Comparison of ENCODE assay signal across 29 cellular contexts in the genomic region with DNA sequence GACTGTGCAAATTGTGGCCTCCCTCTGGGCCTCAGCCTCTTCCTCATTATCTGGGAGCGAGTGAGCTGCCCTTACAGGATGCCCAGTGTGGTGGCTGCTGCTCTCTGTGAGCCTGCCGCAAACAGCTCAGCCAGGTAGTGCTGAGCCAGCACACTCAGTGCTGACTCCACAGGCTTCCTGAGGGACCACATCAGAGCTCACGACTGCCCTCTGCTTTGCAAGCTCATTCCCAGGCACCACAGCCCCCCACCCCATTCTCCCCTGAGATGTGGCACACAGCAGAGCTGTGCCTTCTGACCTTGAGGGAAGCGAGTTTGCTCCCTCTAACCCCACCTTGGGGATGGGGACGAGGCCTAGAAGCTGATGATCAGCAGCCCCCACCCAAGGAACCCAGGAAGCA.
"Had no signal": no experiment of that assay in that cellular context is flagged by ENCODE, and none has a peak within 500 bp of the region (broad histone marks: within the 10 kb centered on the region; RNA-seq: fewer than 3 reads in every experiment).

No MANE protein-coding gene starts in this region.

- H3K9me3 ChIP-seq: ascending aorta, Peyer's patch had no signal

- H3K4me1 ChIP-seq: ascending aorta, body of pancreas, Peyer's patch had no signal

- H3K4me1 Mint-ChIP-seq: activated B cell treated with CpG ODN at 0.5 μM for 24 hours; activated CD4-positive, alpha-beta T cell treated with anti-CD3 and anti-CD28 coated beads, Interleukin-2, amount 10 ng/mL, durations not matched to agents 24 days and 14 days; activated CD8-positive, alpha-beta memory T cell treated with anti-CD3 and anti-CD28 coated beads, Interleukin-2, amount 10 ng/mL, durations not matched to agents 7 days and 5 days; activated naive CD8-positive, alpha-beta T cell treated with anti-CD3 and anti-CD28 coated beads, Interleukin-2, amount 50 U/mL, for 24 hours had no signal

- H3K36me3 ChIP-seq: ascending aorta, Peyer's patch had no signal

- H3K9me3 Mint-ChIP-seq: activated naive CD8-positive, alpha-beta T cell treated with anti-CD3 and anti-CD28 coated beads, Interleukin-2, amount 50 U/mL, for 24 hours; activated T-helper 1 cell treated with anti-CD3 and anti-CD28 coated beads, Interleukin-12 subunit alpha, Interleukin-12 subunit beta, Interleukin-2, Interleukin-4 antibody, amounts not matched to agents 30 ng/mL and 10 ng/mL and 1 ng/mL, durations not matched to agents 14 hours and 24 hours and 36 hours; T-helper 1 cell treated with Interleukin-12 subunit alpha and Interleukin-12 subunit beta and Interleukin-4 antibody, amounts not matched to agents 30 μg/mL and 1 μg/mL, for 36 hours had no signal

- H3K27me3 ChIP-seq: ascending aorta, body of pancreas, Peyer's patch had no signal

- H3K4me3 Mint-ChIP-seq: activated B cell treated with CpG ODN at 0.5 μM for 24 hours; activated CD4-positive, alpha-beta T cell treated with anti-CD3 and anti-CD28 coated beads, Interleukin-2, amount 10 ng/mL, durations not matched to agents 24 days and 14 days; activated CD8-positive, alpha-beta memory T cell treated with anti-CD3 and anti-CD28 coated beads, Interleukin-2, amount 10 ng/mL, durations not matched to agents 7 days and 5 days; activated naive CD8-positive, alpha-beta T cell treated with anti-CD3 and anti-CD28 coated beads, Interleukin-2, amount 50 U/mL, for 24 hours; activated T-cell treated with anti-CD3 and anti-CD28 coated beads, Interleukin-2, amount 50 U/mL, for 24 hours; activated T-helper 1 cell treated with anti-CD3 and anti-CD28 coated beads, Interleukin-12 subunit alpha, Interleukin-12 subunit beta, Interleukin-2, Interleukin-4 antibody, amounts not matched to agents 30 ng/mL and 10 ng/mL and 1 ng/mL, durations not matched to agents 14 hours and 24 hours and 36 hours; T-helper 1 cell treated with Interleukin-12 subunit alpha and Interleukin-12 subunit beta and Interleukin-4 antibody, amounts not matched to agents 30 μg/mL and 1 μg/mL, for 36 hours had no signal

- H3K27ac Mint-ChIP-seq: activated B cell treated with CpG ODN at 0.5 μM for 24 hours; activated CD4-positive, alpha-beta T cell treated with anti-CD3 and anti-CD28 coated beads, Interleukin-2, amount 10 ng/mL, durations not matched to agents 24 days and 14 days; activated CD8-positive, alpha-beta memory T cell treated with anti-CD3 and anti-CD28 coated beads, Interleukin-2, amount 10 ng/mL, durations not matched to agents 7 days and 5 days; activated naive CD4-positive, alpha-beta T cell treated with anti-CD3 and anti-CD28 coated beads, Interleukin-2, amount 50 U/mL, for 72 hours; activated naive CD8-positive, alpha-beta T cell treated with anti-CD3 and anti-CD28 coated beads, Interleukin-2, amount 50 U/mL, for 24 hours; activated T-cell treated with anti-CD3 and anti-CD28 coated beads, Interleukin-2, amount 50 U/mL, for 24 hours; activated T-helper 1 cell treated with anti-CD3 and anti-CD28 coated beads, Interleukin-12 subunit alpha, Interleukin-12 subunit beta, Interleukin-2, Interleukin-4 antibody, amounts not matched to agents 30 ng/mL and 10 ng/mL and 1 ng/mL, durations not matched to agents 14 hours and 24 hours and 36 hours; T-helper 1 cell treated with Interleukin-12 subunit alpha and Interleukin-12 subunit beta and Interleukin-4 antibody, amounts not matched to agents 30 μg/mL and 1 μg/mL, for 36 hours had no signal

- H3K27ac ChIP-seq: ascending aorta, body of pancreas, Peyer's patch had no signal

- ATAC-seq: activated CD8-positive, alpha-beta memory T cell treated with anti-CD3 and anti-CD28 coated beads, Interleukin-2, amount 10 ng/mL, durations not matched to agents 7 days and 5 days; activated naive CD4-positive, alpha-beta T cell treated with anti-CD3 and anti-CD28 coated beads, Interleukin-2, amount 50 U/mL, for 72 hours; activated naive CD8-positive, alpha-beta T cell treated with anti-CD3 and anti-CD28 coated beads, Interleukin-2, amount 50 U/mL, for 24 hours; body of pancreas had no signal

- H3K27me3 Mint-ChIP-seq: activated B cell treated with CpG ODN at 0.5 μM for 24 hours; activated CD4-positive, alpha-beta T cell treated with anti-CD3 and anti-CD28 coated beads, Interleukin-2, amount 10 ng/mL, durations not matched to agents 24 days and 14 days; activated CD8-positive, alpha-beta memory T cell treated with anti-CD3 and anti-CD28 coated beads, Interleukin-2, amount 10 ng/mL, durations not matched to agents 7 days and 5 days; activated naive CD8-positive, alpha-beta T cell treated with anti-CD3 and anti-CD28 coated beads, Interleukin-2, amount 50 U/mL, for 24 hours; activated T-cell treated with anti-CD3 and anti-CD28 coated beads, Interleukin-2, amount 50 U/mL, for 24 hours had no signal

- H3K36me3 Mint-ChIP-seq: activated CD8-positive, alpha-beta memory T cell treated with anti-CD3 and anti-CD28 coated beads, Interleukin-2, amount 10 ng/mL, durations not matched to agents 7 days and 5 days had no signal

- H3K4me3 ChIP-seq: ascending aorta, body of pancreas, Peyer's patch had no signal

- DNase-seq: activated B cell treated with CpG ODN at 0.5 μM for 24 hours; activated CD4-positive, alpha-beta T cell treated with anti-CD3 and anti-CD28 coated beads for 1 hour; activated CD4-positive, alpha-beta T cell treated with anti-CD3 and anti-CD28 coated beads, Interleukin-2, amount 10 ng/mL, durations not matched to agents 24 days and 14 days; activated CD4-positive, alpha-beta T cell treated with anti-CD3 and anti-CD28 coated beads, Interleukin-2, amount 50 U/mL, for 48 hours; activated CD8-positive, alpha-beta memory T cell treated with anti-CD3 and anti-CD28 coated beads, Interleukin-2, amount 10 ng/mL, durations not matched to agents 7 days and 5 days; activated effector memory CD4-positive, alpha-beta T cell treated with Interleukin-2 at 50 U/mL for 16 hours; activated naive CD4-positive, alpha-beta T cell; activated naive CD8-positive, alpha-beta T cell treated with anti-CD3 and anti-CD28 coated beads, Interleukin-2, amount 50 U/mL, for 24 hours; activated T-cell treated with anti-CD3 and anti-CD28 coated beads, Interleukin-2, amount 50 U/mL, for 24 hours; amniotic stem cell; body of pancreas; central memory CD4-positive, alpha-beta T cell; Kasumi-1; KBM-7; NCI-H1092; NCI-H1417; NCI-H1930; NCI-H2107; NCI-H345; NCI-H510A treated with DMSO at 0.1 percent for 48 hours; NCI-H69; NK-92 treated with Interleukin-12 subunit alpha and Interleukin-12 subunit beta, amount 100 ng/mL, for 24 hours; OCI-M1; SHP77 treated with DMSO at 0.1 percent for 48 hours had no signal
